1 cellular context compared by ENCODE assay signal in the genomic region with DNA sequence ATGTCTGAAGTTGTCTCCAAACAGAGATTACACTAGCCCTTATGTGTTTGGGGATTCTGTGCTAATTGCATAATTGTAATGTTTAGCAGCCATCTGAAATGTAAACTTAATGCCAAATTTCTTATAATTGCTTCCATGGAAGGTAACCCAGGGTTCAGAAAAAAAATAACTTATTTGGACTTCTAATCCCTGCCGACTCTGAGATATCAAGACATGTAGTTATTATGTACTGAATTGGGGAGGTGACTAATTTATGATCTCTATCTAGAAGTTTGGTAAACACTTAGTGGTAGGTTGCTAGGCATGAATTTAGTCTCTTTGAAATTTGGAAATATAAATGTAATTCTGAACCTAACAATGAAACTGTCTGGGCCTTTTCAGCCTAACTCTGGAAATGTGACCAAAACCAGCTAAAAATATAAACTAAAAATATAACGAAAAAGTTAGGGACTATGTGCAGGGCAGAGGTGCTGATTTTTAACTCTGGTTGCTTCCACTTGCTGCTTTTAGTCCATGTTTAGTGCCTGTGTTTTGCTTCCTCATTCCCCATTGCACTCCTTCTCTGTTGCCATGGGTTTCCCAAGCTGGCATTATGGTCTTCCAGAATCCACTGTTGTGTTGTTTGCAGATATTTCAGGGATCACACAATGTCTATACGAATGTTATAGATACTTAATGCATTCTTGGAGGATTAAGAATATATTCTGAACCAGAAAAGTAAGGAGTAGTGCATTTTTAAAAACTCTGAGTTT.
TF ChIP-seq lines count a peak whose summit lies in the region.

No MANE protein-coding gene starts in this region.

TF ChIP-seq in GM23338, 12 proteins besides CTCF, POLR2A, EP300 and RAD21:
- no peak for TF ChIP-seq POLR2AphosphoS5 (IDR thresholded peaks at IDR 0.05; ENCODE audit: low read depth)
- no peak for TF ChIP-seq EZH2phosphoT487 (IDR thresholded peaks at IDR 0.05; ENCODE audit: unreplicated experiment)
- no peak for TF ChIP-seq EZH2 (IDR thresholded peaks at IDR 0.05; ENCODE audit: low read depth, unreplicated experiment)
- TF ChIP-seq, protein P1, sequence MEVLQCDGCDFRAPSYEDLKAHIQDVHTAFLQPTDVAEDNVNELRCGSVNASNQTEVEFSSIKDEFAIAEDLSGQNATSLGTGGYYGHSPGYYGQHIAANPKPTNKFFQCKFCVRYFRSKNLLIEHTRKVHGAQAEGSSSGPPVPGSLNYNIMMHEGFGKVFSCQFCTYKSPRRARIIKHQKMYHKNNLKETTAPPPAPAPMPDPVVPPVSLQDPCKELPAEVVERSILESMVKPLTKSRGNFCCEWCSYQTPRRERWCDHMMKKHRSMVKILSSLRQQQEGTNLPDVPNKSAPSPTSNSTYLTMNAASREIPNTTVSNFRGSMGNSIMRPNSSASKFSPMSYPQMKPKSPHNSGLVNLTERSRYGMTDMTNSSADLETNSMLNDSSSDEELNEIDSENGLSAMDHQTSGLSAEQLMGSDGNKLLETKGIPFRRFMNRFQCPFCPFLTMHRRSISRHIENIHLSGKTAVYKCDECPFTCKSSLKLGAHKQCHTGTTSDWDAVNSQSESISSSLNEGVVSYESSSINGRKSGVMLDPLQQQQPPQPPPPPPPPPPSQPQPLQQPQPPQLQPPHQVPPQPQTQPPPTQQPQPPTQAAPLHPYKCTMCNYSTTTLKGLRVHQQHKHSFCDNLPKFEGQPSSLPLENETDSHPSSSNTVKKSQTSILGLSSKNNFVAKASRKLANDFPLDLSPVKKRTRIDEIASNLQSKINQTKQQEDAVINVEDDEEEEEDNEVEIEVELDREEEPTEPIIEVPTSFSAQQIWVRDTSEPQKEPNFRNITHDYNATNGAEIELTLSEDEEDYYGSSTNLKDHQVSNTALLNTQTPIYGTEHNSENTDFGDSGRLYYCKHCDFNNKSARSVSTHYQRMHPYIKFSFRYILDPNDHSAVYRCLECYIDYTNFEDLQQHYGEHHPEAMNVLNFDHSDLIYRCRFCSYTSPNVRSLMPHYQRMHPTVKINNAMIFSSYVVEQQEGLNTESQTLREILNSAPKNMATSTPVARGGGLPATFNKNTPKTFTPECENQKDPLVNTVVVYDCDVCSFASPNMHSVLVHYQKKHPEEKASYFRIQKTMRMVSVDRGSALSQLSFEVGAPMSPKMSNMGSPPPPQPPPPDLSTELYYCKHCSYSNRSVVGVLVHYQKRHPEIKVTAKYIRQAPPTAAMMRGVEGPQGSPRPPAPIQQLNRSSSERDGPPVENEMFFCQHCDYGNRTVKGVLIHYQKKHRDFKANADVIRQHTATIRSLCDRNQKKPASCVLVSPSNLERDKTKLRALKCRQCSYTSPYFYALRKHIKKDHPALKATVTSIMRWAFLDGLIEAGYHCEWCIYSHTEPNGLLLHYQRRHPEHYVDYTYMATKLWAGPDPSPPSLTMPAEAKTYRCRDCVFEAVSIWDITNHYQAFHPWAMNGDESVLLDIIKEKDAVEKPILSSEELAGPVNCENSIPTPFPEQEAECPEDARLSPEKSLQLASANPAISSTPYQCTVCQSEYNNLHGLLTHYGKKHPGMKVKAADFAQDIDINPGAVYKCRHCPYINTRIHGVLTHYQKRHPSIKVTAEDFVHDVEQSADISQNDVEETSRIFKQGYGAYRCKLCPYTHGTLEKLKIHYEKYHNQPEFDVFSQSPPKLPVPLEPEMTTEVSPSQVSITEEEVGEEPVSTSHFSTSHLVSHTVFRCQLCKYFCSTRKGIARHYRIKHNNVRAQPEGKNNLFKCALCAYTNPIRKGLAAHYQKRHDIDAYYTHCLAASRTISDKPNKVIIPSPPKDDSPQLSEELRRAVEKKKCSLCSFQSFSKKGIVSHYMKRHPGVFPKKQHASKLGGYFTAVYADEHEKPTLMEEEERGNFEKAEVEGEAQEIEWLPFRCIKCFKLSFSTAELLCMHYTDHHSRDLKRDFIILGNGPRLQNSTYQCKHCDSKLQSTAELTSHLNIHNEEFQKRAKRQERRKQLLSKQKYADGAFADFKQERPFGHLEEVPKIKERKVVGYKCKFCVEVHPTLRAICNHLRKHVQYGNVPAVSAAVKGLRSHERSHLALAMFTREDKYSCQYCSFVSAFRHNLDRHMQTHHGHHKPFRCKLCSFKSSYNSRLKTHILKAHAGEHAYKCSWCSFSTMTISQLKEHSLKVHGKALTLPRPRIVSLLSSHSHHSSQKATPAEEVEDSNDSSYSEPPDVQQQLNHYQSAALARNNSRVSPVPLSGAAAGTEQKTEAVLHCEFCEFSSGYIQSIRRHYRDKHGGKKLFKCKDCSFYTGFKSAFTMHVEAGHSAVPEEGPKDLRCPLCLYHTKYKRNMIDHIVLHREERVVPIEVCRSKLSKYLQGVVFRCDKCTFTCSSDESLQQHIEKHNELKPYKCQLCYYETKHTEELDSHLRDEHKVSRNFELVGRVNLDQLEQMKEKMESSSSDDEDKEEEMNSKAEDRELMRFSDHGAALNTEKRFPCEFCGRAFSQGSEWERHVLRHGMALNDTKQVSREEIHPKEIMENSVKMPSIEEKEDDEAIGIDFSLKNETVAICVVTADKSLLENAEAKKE (CRISPR knock-in tag; IDR thresholded peaks at IDR 0.05): no peak
- TF ChIP-seq JUNB (IDR thresholded peaks at IDR 0.05; ENCODE audit: unreplicated experiment): no peak
- TF ChIP-seq STAT1 (IDR thresholded peaks at IDR 0.05; ENCODE audit: unreplicated experiment): no peak
TF ChIP-seq in GM23338: peak in this region for 0.
